23 cellular contexts compared by ENCODE assay signal in genomic region chr5:73290242-73290641, GRCh38.
"Had no signal": no experiment of that assay in that cellular context is flagged by ENCODE, and none has a peak within 500 bp of the region (broad histone marks: within the 10 kb centered on the region; RNA-seq: fewer than 3 reads in every experiment).

No MANE protein-coding gene starts in this region.

- H3K4me2 ChIP-seq: neural progenitor cell had no signal

- H3K27ac Mint-ChIP-seq: natural killer cell treated with Interleukin-12 subunit alpha and Interleukin-12 subunit beta and Interleukin-15 and Interleukin-18, amount 100 ng/mL, for 72 hours; neural progenitor cell; stimulated activated memory B cell treated with anti-CD40 and anti-IgM and Interleukin-4, amounts not matched to agents 10 μg/mL and 1 μg/mL and 100 μg/mL, for 72 hours; stimulated activated naive CD8-positive, alpha-beta T cell treated with anti-CD3 and anti-CD28 coated beads, Interleukin-15, Interleukin-2, amounts not matched to agents 100 ng/mL and 50 ng/mL, for 24 hours had no signal

- H3K4me1 Mint-ChIP-seq: stimulated activated memory B cell treated with anti-CD40 and anti-IgM and Interleukin-4, amounts not matched to agents 10 μg/mL and 1 μg/mL and 100 μg/mL, for 72 hours had no signal

- H2AFZ ChIP-seq: neural progenitor cell had no signal

- DNase-seq: colonic mucosa; effector CD4-positive, alpha-beta T cell; gastrocnemius medialis; heart right ventricle; hypothalamus; mammary epithelial cell; occipital lobe; psoas muscle; retina; right lobe of liver; spleen; stimulated activated CD4-positive, alpha-beta T cell treated with anti-CD3 and anti-CD28 coated beads, Interleukin-15, amount 100 ng/mL, for 24 hours; stimulated activated CD4-positive, alpha-beta T cell treated with anti-CD3 and anti-CD28 coated beads, Interleukin-1b, Interleukin-23, amount 100 ng/mL, for 48 hours; stimulated activated CD4-positive, alpha-beta T cell treated with anti-CD3 and anti-CD28 coated beads, Interleukin-4, amount 100 ng/mL, for 24 hours; tibial artery; upper lobe of right lung had no signal

- H3K4me3 ChIP-seq: colonic mucosa, gastrocnemius medialis, heart right ventricle, neural progenitor cell, psoas muscle, right lobe of liver, spleen, tibial artery, upper lobe of right lung, vagina had no signal

- H3K27ac ChIP-seq: colonic mucosa, gastrocnemius medialis, heart right ventricle, neural progenitor cell, psoas muscle, right lobe of liver, spleen, tibial artery, upper lobe of right lung, vagina had no signal

- H3K9ac ChIP-seq: neural progenitor cell had no signal

- ATAC-seq: esophagus mucosa; gastrocnemius medialis; heart right ventricle; left lobe of liver; natural killer cell treated with Interleukin-12 subunit alpha and Interleukin-12 subunit beta and Interleukin-15 and Interleukin-18, amount 100 ng/mL, for 72 hours; psoas muscle; right lobe of liver; stimulated activated memory B cell treated with anti-CD40 and anti-IgM and Interleukin-4, amounts not matched to agents 10 μg/mL and 1 μg/mL and 100 μg/mL, for 72 hours; upper lobe of right lung had no signal

- H3K9me3 ChIP-seq: colonic mucosa, gastrocnemius medialis, psoas muscle, right lobe of liver, tibial artery, upper lobe of right lung, vagina had no signal

- H3K27me3 ChIP-seq: vagina had no signal

- H3K4me3 Mint-ChIP-seq: natural killer cell treated with Interleukin-12 subunit alpha and Interleukin-12 subunit beta and Interleukin-15 and Interleukin-18, amount 100 ng/mL, for 72 hours; neural progenitor cell; stimulated activated memory B cell treated with anti-CD40 and anti-IgM and Interleukin-4, amounts not matched to agents 10 μg/mL and 1 μg/mL and 100 μg/mL, for 72 hours; stimulated activated naive CD8-positive, alpha-beta T cell treated with anti-CD3 and anti-CD28 coated beads, Interleukin-15, Interleukin-2, amounts not matched to agents 100 ng/mL and 50 ng/mL, for 24 hours had no signal

- H3K9me3 Mint-ChIP-seq: natural killer cell treated with Interleukin-12 subunit alpha and Interleukin-12 subunit beta and Interleukin-15 and Interleukin-18, amount 100 ng/mL, for 72 hours had no signal

- H3K4me1 ChIP-seq: colonic mucosa, gastrocnemius medialis, heart right ventricle, neural progenitor cell, psoas muscle, right lobe of liver, spleen, tibial artery, upper lobe of right lung, vagina had no signal

- H3K36me3 Mint-ChIP-seq: natural killer cell treated with Interleukin-12 subunit alpha and Interleukin-12 subunit beta and Interleukin-15 and Interleukin-18, amount 100 ng/mL, for 72 hours; neural progenitor cell; stimulated activated memory B cell treated with anti-CD40 and anti-IgM and Interleukin-4, amounts not matched to agents 10 μg/mL and 1 μg/mL and 100 μg/mL, for 72 hours had no signal

- H3K36me3 ChIP-seq: colonic mucosa, gastrocnemius medialis, heart right ventricle, neural progenitor cell, right lobe of liver, spleen, tibial artery, upper lobe of right lung, vagina had no signal
